In the genomic region with DNA sequence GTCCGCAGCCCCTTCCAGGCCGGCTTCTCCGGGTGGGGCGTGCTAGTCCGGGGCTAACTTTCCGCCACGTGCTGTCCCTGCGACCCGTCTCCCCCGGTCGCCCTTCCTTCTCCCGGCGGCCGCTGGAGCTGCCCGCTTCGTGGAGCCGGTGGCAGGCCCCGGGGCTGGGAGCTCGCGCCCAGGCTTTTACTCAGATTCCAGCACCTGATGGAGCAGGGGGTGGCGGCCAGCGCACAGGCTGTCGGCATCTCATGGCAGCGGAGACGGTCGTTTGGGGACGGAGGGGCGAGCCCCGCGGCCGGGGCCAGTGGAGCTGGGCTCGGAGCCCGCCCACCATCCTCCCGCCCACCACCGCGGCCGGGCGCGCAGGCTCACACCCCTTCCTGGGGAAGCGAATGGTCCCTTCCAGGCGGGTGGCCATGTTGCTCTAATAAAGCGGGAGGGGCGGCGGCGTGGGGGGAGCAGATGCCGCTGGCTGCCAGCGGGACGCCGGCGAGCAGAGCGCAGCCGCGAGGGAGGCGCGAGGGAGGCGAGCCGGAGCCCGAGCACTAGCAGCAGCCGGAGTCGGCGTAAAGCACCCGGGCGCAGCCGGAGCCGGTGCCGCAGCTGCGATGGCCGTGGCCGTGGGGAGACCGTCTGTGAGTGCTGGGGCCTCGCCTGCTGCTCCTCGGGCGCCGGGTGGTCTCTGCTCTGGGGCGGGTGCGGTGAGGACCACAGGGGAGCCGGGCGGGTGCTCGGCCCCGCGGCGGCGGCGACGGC, we compare ENCODE assay signal across 8 cellular contexts. TPM values are rescaled to one million over a fixed set of nuclear protein-coding genes. Genes with fewer than 3 reads are reported as not detected.
DNase-seq lines count a peak whose midpoint lies in the region; ATAC-seq and TF ChIP-seq lines count a peak whose summit lies in the region.

A gene (plus strand): TSS at position 460 of the 759 bp plus-strand sequence. CDS start 152 bp downstream, at position 612.

- peak; percentile 78 for ATAC-seq in HG03432 (IDR thresholded peaks at IDR 0.05; ENCODE audit: unreplicated experiment)
- peak; percentile 72 for ATAC-seq in activated CD4-positive, alpha-beta T cell treated with anti-CD3 and anti-CD28 coated beads for 36 hours

- peaks cover 13% of the 10 kb centered on the region for H3K4me1 Mint-ChIP-seq in activated CD4-positive, alpha-beta T cell treated with anti-CD3 and anti-CD28 coated beads for 36 hours
- H3K4me1 Mint-ChIP-seq in chondrocyte (ENCODE audit: low read depth), result peaks cover 64% of the 10 kb centered on the region

- peak within 1 kb of the TSS; percentile 49 for H3K27ac Mint-ChIP-seq in activated CD4-positive, alpha-beta T cell treated with anti-CD3 and anti-CD28 coated beads for 36 hours
- H3K27ac Mint-ChIP-seq in chondrocyte (ENCODE audit: unreplicated experiment), result peak within 1 kb of the TSS; percentile 92

- no peaks in the 10 kb centered on the region for H3K9me3 Mint-ChIP-seq in activated CD4-positive, alpha-beta T cell treated with anti-CD3 and anti-CD28 coated beads for 36 hours (ENCODE audit: low read depth)
- H3K9me3 Mint-ChIP-seq in chondrocyte (ENCODE audit: low read depth), result no peaks in the 10 kb centered on the region

- DNase-seq in AML-193 (lab: John Stamatoyannopoulos, UW) (peak; percentile 41), NCI-H510A treated with DMSO at 0.1 percent for 48 hours (lab: John Stamatoyannopoulos, UW) (peak; percentile 90), chondrocyte (ENCODE audit: low spot score) (peak; percentile 99), kidney tubule cell (ENCODE audit: low spot score) (peak; percentile 95)
- DNase-seq in activated CD4-positive, alpha-beta T cell treated with anti-CD3 and anti-CD28 coated beads for 36 hours, result peak; percentile 86
- DNase-seq in stimulated activated CD4-positive, alpha-beta T cell treated with anti-CD3 and anti-CD28 coated beads, Interleukin-1b, Interleukin-23, amount 100 ng/mL, for 1 hour (ENCODE audit: low read depth in 2 of 2), result peak; percentile 61

- peak; percentile 97 for TF ChIP-seq POLR2A in GM19193 (IDR thresholded peaks at IDR 0.05; ENCODE audit: extremely low read depth, insufficient read depth, insufficient read length)

- POLR2A ChIA-PET in activated CD4-positive, alpha-beta T cell treated with anti-CD3 and anti-CD28 coated beads for 36 hours (lab: Charles Lee), result interaction anchor here (0.9 kb wide), 1 partner anchor 82 kb away, joined by 3 read pairs; no protein-coding TSS in a partner anchor

- H3K4me3 Mint-ChIP-seq in activated CD4-positive, alpha-beta T cell treated with anti-CD3 and anti-CD28 coated beads for 36 hours, result peak within 1 kb of the TSS; percentile 83
- H3K4me3 Mint-ChIP-seq in chondrocyte (ENCODE audit: unreplicated experiment), result peak within 1 kb of the TSS; percentile 84

- no peaks in the 10 kb centered on the region for H3K36me3 Mint-ChIP-seq in activated CD4-positive, alpha-beta T cell treated with anti-CD3 and anti-CD28 coated beads for 36 hours (ENCODE audit: low read depth)
- H3K36me3 Mint-ChIP-seq in chondrocyte (ENCODE audit: low read depth), result peaks cover 16% of the 10 kb centered on the region

- peaks cover 22% of the 10 kb centered on the region for H3K27me3 Mint-ChIP-seq in activated CD4-positive, alpha-beta T cell treated with anti-CD3 and anti-CD28 coated beads for 36 hours
- H3K27me3 Mint-ChIP-seq in chondrocyte (ENCODE audit: low read depth), result no peaks in the 10 kb centered on the region

- intact Hi-C loops in activated CD4-positive, alpha-beta T cell treated with anti-CD3 and anti-CD28 coated beads for 36 hours (cut with DNase I, micrococcal nuclease), result loop anchor here (1.0 to 10.0 kb wide), 6 partner anchors 38 to 895 kb away; no protein-coding TSS in a partner anchor

- peak; percentile 38 for TF ChIP-seq CTCF in chondrocyte (IDR thresholded peaks at IDR 0.05)

- CTCF ChIA-PET in activated CD4-positive, alpha-beta T cell treated with anti-CD3 and anti-CD28 coated beads for 36 hours (lab: Charles Lee), result interaction anchor here (0.8 to 1.0 kb wide), 4 partner anchors 39 to 97 kb away, joined by 3 to 6 read pairs (median 3); no protein-coding TSS in a partner anchor

RNA-seq across cellular contexts. Expression of the gene that starts here (rescaled TPM):
- total RNA-seq in activated CD4-positive, alpha-beta T cell treated with anti-CD3 and anti-CD28 coated beads for 36 hours, result 10 to 100 TPM; 15.5 to 34.5 TPM
- total RNA-seq in chondrocyte, result 643 to 720 TPM (median 718 TPM) in 3 replicates

Comparison
In these comparisons a context has a peak if more than half of its experiments do, and no peak if none do; other contexts are left out.
1. Peak in every context shown above with its lines: DNase-seq and ATAC-seq.
2. RNA of the gene that starts here (total RNA-seq): 643 to 720 TPM in chondrocyte; 15.5 to 34.5 TPM in activated CD4-positive, alpha-beta T cell treated with anti-CD3 and anti-CD28 coated beads for 36 hours; every median in the first group is over 10 times any median in the second.
3. DNase-seq: peak in every context shown above with its lines; median percentile 99 in chondrocyte; 95 in kidney tubule cell; 90 in NCI-H510A treated with DMSO at 0.1 percent for 48 hours; 86 in activated CD4-positive, alpha-beta T cell treated with anti-CD3 and anti-CD28 coated beads for 36 hours; 61 in stimulated activated CD4-positive, alpha-beta T cell treated with anti-CD3 and anti-CD28 coated beads, Interleukin-1b, Interleukin-23, amount 100 ng/mL, for 1 hour; 41 in AML-193.